Comparison of ENCODE assay signal across 12 cellular contexts in genomic region chr16:14307623-14308356, GRCh38.
DNase-seq lines count a peak whose midpoint lies in the region; ATAC-seq, FAIRE-seq and TF ChIP-seq lines count a peak whose summit lies in the region.
"Had no signal": no experiment of that assay in that cellular context is flagged by ENCODE, and none has a peak within 500 bp of the region (broad histone marks: within the 10 kb centered on the region; RNA-seq: fewer than 3 reads in every experiment).

No MANE protein-coding gene starts in this region.

- TF ChIP-seq POLR2A in K562 (conservative IDR thresholded peaks at IDR 0.05): no peak

- peak overlapping the region; percentile 46; the same call in 2 of the 3 replicates for H3K27ac ChIP-seq in K562 (ENCODE audit: extremely low read depth, low read depth, low read length)
- H3K27ac ChIP-seq: 22Rv1 had no signal

- intact Hi-C loops in activated CD4-positive, alpha-beta T cell treated with anti-CD3 and anti-CD28 coated beads for 36 hours (cut with DNase I, micrococcal nuclease): loop anchor here in 1 of 2 experiments (5.0 kb wide), 1 partner anchor 50 kb away; no protein-coding TSS in a partner anchor
- intact Hi-C loops in K562 (cut with micrococcal nuclease): no loop called here

- TF ChIP-seq RAD21 in K562 (CRISPR knock-in tag; conservative IDR thresholded peaks at IDR 0.05 in 1 of 2, IDR thresholded peaks at IDR 0.05 in 1 of 2): no peak

- no peak overlapping the region for H3K4me3 ChIP-seq in K562

- no peak for ATAC-seq in activated CD4-positive, alpha-beta T cell treated with anti-CD3 and anti-CD28 coated beads for 36 hours
- ATAC-seq in K562: peak; percentile 65
- ATAC-seq in GM21786 (IDR thresholded peaks at IDR 0.05; ENCODE audit: unreplicated experiment): no peak
- ATAC-seq in GM21515 (IDR thresholded peaks at IDR 0.05; ENCODE audit: unreplicated experiment): no peak

- H3K36me3 Mint-ChIP-seq in activated CD4-positive, alpha-beta T cell treated with anti-CD3 and anti-CD28 coated beads for 36 hours (ENCODE audit: low read depth): no peaks in the 10 kb centered on the region
- peaks cover 4% of the 10 kb centered on the region for H3K36me3 Mint-ChIP-seq in type B pancreatic cell
- H3K36me3 Mint-ChIP-seq: activated naive CD4-positive, alpha-beta T cell treated with anti-CD3 and anti-CD28 coated beads, Interleukin-2, amount 50 U/mL, for 72 hours had no signal

- BruUV-seq in K562 (replicated peaks; lab: Mats Ljungman, UMichigan): no TSS peak

- TF ChIP-seq CTCF in K562 (IDR thresholded peaks at IDR 0.05 in 2 of 3, conservative IDR thresholded peaks at IDR 0.05 in 1 of 3; ENCODE audit: insufficient read depth in 2 of 3, low read depth in 1 of 3, low read length in 3 of 3): no peak
- no peak for TF ChIP-seq CTCF in type B pancreatic cell (conservative IDR thresholded peaks at IDR 0.05)

- no peak for TF ChIP-seq EP300 in K562 (IDR thresholded peaks at IDR 0.05; ENCODE audit: low read length)

- no peaks in the 10 kb centered on the region for H3K27me3 ChIP-seq in K562 (ENCODE audit: control insufficient read depth in 2 of 2, insufficient read depth in 2 of 2, low read length in 2 of 2)

- FAIRE-seq in K562 (lab: Jason Lieb, UNC) (peak; percentile 29), urothelium cell line (lab: Jason Lieb, UNC) (no peak)

- H3K36me3 ChIP-seq in K562 (ENCODE audit: control insufficient read depth, insufficient read depth, low read length): no peaks in the 10 kb centered on the region; the same call in 2 of the 3 replicates

- peak; percentile 18 for DNase-seq in activated CD4-positive, alpha-beta T cell treated with anti-CD3 and anti-CD28 coated beads for 36 hours
- no peak for DNase-seq in activated CD4-positive, alpha-beta T cell treated with anti-CD3 and anti-CD28 coated beads for 48 hours
- DNase-seq in K562 (ENCODE audit: extremely low read depth in 1 of 4, low spot score in 3 of 4): peak in 2 of 4 experiments; percentile 37 to 58
- peak; percentile 63 for DNase-seq in islet precursor cell
- no peak for DNase-seq in type B pancreatic cell (ENCODE audit: extremely low spot score, unreplicated experiment)
- DNase-seq in urothelium cell line (ENCODE audit: low spot score): no peak
- DNase-seq: NCI-H1048, retina had no signal

- no peaks in the 10 kb centered on the region for H3K9me3 ChIP-seq in K562 (replicated peaks; ENCODE audit: control insufficient read depth, insufficient read depth, low read depth, low read length)

- H2AFZ ChIP-seq in K562 (ENCODE audit: low read depth, low read length): peak overlapping the region; percentile 69

- H3K4me1 ChIP-seq in K562 (replicated peaks in 1 of 2; ENCODE audit: control insufficient read depth in 2 of 2, insufficient read depth in 2 of 2, low read length in 2 of 2): peaks cover 35 to 58% of the 10 kb centered on the region in 2 experiments

- no peaks in the 10 kb centered on the region for H4K20me1 ChIP-seq in K562 (replicated peaks; ENCODE audit: control insufficient read depth, insufficient read depth, low read length)

- peak overlapping the region; percentile 57 for H3K4me2 ChIP-seq in K562 (ENCODE audit: insufficient read depth, low read length)

- H3K9ac ChIP-seq in K562 (ENCODE audit: insufficient read depth in 1 of 2, low read depth in 2 of 2, low read length in 2 of 2): peak overlapping the region; percentile 36 to 88

- peaks cover 87% of the 10 kb centered on the region for H3K79me2 ChIP-seq in K562 (ENCODE audit: control insufficient read depth, insufficient read depth, low read length)

- CTCF ChIA-PET in activated CD4-positive, alpha-beta T cell treated with anti-CD3 and anti-CD28 coated beads for 36 hours (lab: Charles Lee): interaction anchor here (0.6 to 1.2 kb wide), 5 partner anchors 9 to 765 kb away, joined by 3 to 5 read pairs (median 3); partner anchors contain the start of gene ERCC4
- CTCF ChIA-PET in K562 (lab: Yijun Ruan, JAX; ENCODE audit: low intra/inter-chr PET ratio): no interaction called here

- no peaks in the 10 kb centered on the region for H3K9me3 Mint-ChIP-seq in activated CD4-positive, alpha-beta T cell treated with anti-CD3 and anti-CD28 coated beads for 36 hours (ENCODE audit: low read depth)
- H3K9me3 Mint-ChIP-seq in type B pancreatic cell: no peaks in the 10 kb centered on the region
- H3K9me3 Mint-ChIP-seq: activated naive CD4-positive, alpha-beta T cell treated with anti-CD3 and anti-CD28 coated beads, Interleukin-2, amount 50 U/mL, for 72 hours had no signal

- no peak overlapping the region for H3K4me3 Mint-ChIP-seq in activated CD4-positive, alpha-beta T cell treated with anti-CD3 and anti-CD28 coated beads for 36 hours
- H3K4me3 Mint-ChIP-seq in type B pancreatic cell: peak overlapping the region; percentile 17

- peaks cover 37% of the 10 kb centered on the region for H3K4me1 Mint-ChIP-seq in activated CD4-positive, alpha-beta T cell treated with anti-CD3 and anti-CD28 coated beads for 36 hours
- H3K4me1 Mint-ChIP-seq in type B pancreatic cell (ENCODE audit: unreplicated experiment): peaks cover 45% of the 10 kb centered on the region

- POLR2A ChIA-PET in activated CD4-positive, alpha-beta T cell treated with anti-CD3 and anti-CD28 coated beads for 36 hours (lab: Charles Lee): no interaction called here
- POLR2A ChIA-PET in K562 (lab: Yijun Ruan, JAX): interaction anchor here (0.5 kb wide), 1 partner anchor 259 kb away, joined by 8 read pairs; no protein-coding TSS in a partner anchor

- in situ Hi-C loops in K562 (cut with MboI): no loop called here

- no peaks in the 10 kb centered on the region for H3K9me1 ChIP-seq in K562 (ENCODE audit: control insufficient read depth, insufficient read depth, low read length)

- H3K27ac Mint-ChIP-seq in activated CD4-positive, alpha-beta T cell treated with anti-CD3 and anti-CD28 coated beads for 36 hours: no peak overlapping the region
- H3K27ac Mint-ChIP-seq in type B pancreatic cell: peak overlapping the region; percentile 46

- peaks cover 5% of the 10 kb centered on the region for H3K27me3 Mint-ChIP-seq in activated CD4-positive, alpha-beta T cell treated with anti-CD3 and anti-CD28 coated beads for 36 hours
- H3K27me3 Mint-ChIP-seq in type B pancreatic cell: peaks cover 34% of the 10 kb centered on the region

- 26% methylated on average over 19 of the region's 22 CpGs for WGBS in K562 (ENCODE audit: insufficient coverage, low coverage, missing lambda C conversion rate)

TF ChIP-seq in K562, 482 proteins besides CTCF, POLR2A, EP300 and RAD21 (continues in another document):
- TF ChIP-seq ZNF740 (CRISPR knock-in tag; IDR thresholded peaks at IDR 0.05): no peak
- TF ChIP-seq ZNF740 (tag; IDR thresholded peaks at IDR 0.05): 0 out of 4 replicates have a peak, but pooled peaks of 1 of the 2 experiments have one; percentile 15
- TF ChIP-seq ZNF174 (CRISPR knock-in tag; IDR thresholded peaks at IDR 0.05): no peak
- no peak for TF ChIP-seq ZNF24 (IDR thresholded peaks at IDR 0.05)
- TF ChIP-seq RCOR1 (IDR thresholded peaks at IDR 0.05; ENCODE audit: borderline replicate concordance in 1 of 2, low read depth in 2 of 2, low read length in 2 of 2): peak in 1 of 2 experiments; percentile 53; a peak in 2 of 4 replicates
- no peak for TF ChIP-seq POLR2AphosphoS2 (IDR thresholded peaks at IDR 0.05; ENCODE audit: low read length)
- TF ChIP-seq ZNF184 (CRISPR knock-in tag; IDR thresholded peaks at IDR 0.05): no peak
- TF ChIP-seq JUNB (CRISPR knock-in tag; conservative IDR thresholded peaks at IDR 0.05): no peak
- TF ChIP-seq HIVEP1 (CRISPR knock-in tag; IDR thresholded peaks at IDR 0.05): no peak
- TF ChIP-seq ID3 (CRISPR knock-in tag; IDR thresholded peaks at IDR 0.05): no peak
- TF ChIP-seq ID3 (tag; IDR thresholded peaks at IDR 0.05): no peak
- TF ChIP-seq TRIM24 (IDR thresholded peaks at IDR 0.05): no peak
- TF ChIP-seq VEZF1 (CRISPR knock-in tag; IDR thresholded peaks at IDR 0.05): no peak

Comparison
In these comparisons a context has a peak if more than half of its experiments do, and no peak if none do; other contexts are left out.
1. DNase-seq: peak in activated CD4-positive, alpha-beta T cell treated with anti-CD3 and anti-CD28 coated beads for 36 hours (single experiment) and islet precursor cell (single experiment); none in activated CD4-positive, alpha-beta T cell treated with anti-CD3 and anti-CD28 coated beads for 48 hours (single experiment), type B pancreatic cell (single experiment) and urothelium cell line (single experiment).